In genomic region chr6:41545703-41546474, GRCh38 we compare ENCODE assay signal across 8 cellular contexts. TPM values are rescaled to one million over a fixed set of nuclear protein-coding genes. Genes with fewer than 3 reads are reported as not detected.
DNase-seq lines count a peak whose midpoint lies in the region; ATAC-seq, FAIRE-seq and TF ChIP-seq lines count a peak whose summit lies in the region.

Gene FOXP4, plus strand, starts transcription at chr6:41546381. Its CDS starts 19,380 bp downstream, at chr6:41565761.

- peak within 1 kb of the TSS; percentile 56 for H3K27ac ChIP-seq in keratinocyte (ENCODE audit: control insufficient read depth, insufficient read depth, low read length)

- H3K4me1 ChIP-seq in keratinocyte (ENCODE audit: control insufficient read depth, extremely low read depth, insufficient read depth, low read length): peaks cover 16% of the 10 kb centered on the region

- H3K4me3 ChIP-seq in AG09309 (ENCODE audit: control insufficient read depth, low read depth, low read length): peak within 1 kb of the TSS; percentile 59
- peak within 1 kb of the TSS; percentile 67 to 91 (median 88) for H3K4me3 ChIP-seq in keratinocyte (ENCODE audit: control insufficient read depth in 2 of 3, extremely low read depth in 1 of 3, insufficient read depth in 2 of 3, low read depth in 1 of 3, low read length in 3 of 3)

- H4K20me1 ChIP-seq in keratinocyte (ENCODE audit: control insufficient read depth, extremely low read depth, insufficient read depth, low read length): peaks cover 9% of the 10 kb centered on the region

- H3K79me2 ChIP-seq in keratinocyte (ENCODE audit: control insufficient read depth, insufficient read depth, low read length): peaks cover 20% of the 10 kb centered on the region

- H2AFZ ChIP-seq in keratinocyte (ENCODE audit: control insufficient read depth, low read length): peak within 1 kb of the TSS; percentile 93

- H3K9me1 ChIP-seq in keratinocyte (ENCODE audit: control insufficient read depth, extremely low read depth, insufficient read depth, low read length): no peaks in the 10 kb centered on the region

- TF ChIP-seq CTCF in AG09309 (IDR thresholded peaks at IDR 0.05; ENCODE audit: control insufficient read depth, insufficient read depth, low read depth, low read length, missing control alignments) (peak; percentile 2), keratinocyte (optimal IDR thresholded peaks at IDR 0.05 in 1 of 3, IDR thresholded peaks at IDR 0.05 in 1 of 3, conservative IDR thresholded peaks at IDR 0.05 in 1 of 3; ENCODE audit: extremely low read depth in 1 of 3, insufficient read depth in 2 of 3, low read length in 3 of 3) (no peak)

- no peaks in the 10 kb centered on the region for H3K9me3 ChIP-seq in keratinocyte (ENCODE audit: control insufficient read depth, low read depth, low read length)

- peak; percentile 76 for ATAC-seq in GM19023 (IDR thresholded peaks at IDR 0.05; ENCODE audit: unreplicated experiment)
- ATAC-seq in HG03196 (IDR thresholded peaks at IDR 0.05; ENCODE audit: unreplicated experiment): peak; percentile 60

- H3K36me3 ChIP-seq in keratinocyte (ENCODE audit: control insufficient read depth in 2 of 2, extremely low read depth in 1 of 2, insufficient read depth in 2 of 2, low read length in 2 of 2): peaks cover 0 to 2% of the 10 kb centered on the region in 2 experiments

- H3K4me2 ChIP-seq in keratinocyte (ENCODE audit: control insufficient read depth, extremely low read depth, insufficient read depth, low read depth, low read length): peak within 1 kb of the TSS; percentile 92

- dilution Hi-C loops in keratinocyte (cut with MboI; ENCODE audit: extremely low pct_ligation_motif_present, low sequenced_read_pairs): no loop called here

- FAIRE-seq in keratinocyte (lab: Jason Lieb, UNC): no peak

- H3K9ac ChIP-seq in keratinocyte (ENCODE audit: control insufficient read depth, extremely low read depth, insufficient read depth, low read length): peak within 1 kb of the TSS; percentile 80

- H3K27me3 ChIP-seq in keratinocyte (ENCODE audit: control insufficient read depth, extremely low read depth, insufficient read depth, low read length): no peaks in the 10 kb centered on the region

- peak; percentile 83 for DNase-seq in AG09309 (ENCODE audit: low read depth)
- DNase-seq in NCI-H226: peak; percentile 91
- peak; percentile 62 for DNase-seq in activated CD4-positive, CD25-positive, alpha-beta regulatory T cell treated with anti-CD3 and anti-CD28 coated beads, Interleukin-2, amount 50 U/mL, for 16 hours (ENCODE audit: low read depth, low spot score)
- DNase-seq in central memory CD4-positive, alpha-beta T cell: peak; percentile 76
- DNase-seq in keratinocyte (ENCODE audit: low read depth, low spot score): peak; percentile 30
- peak; percentile 69 to 82 (median 81) for DNase-seq in stimulated activated CD4-positive, alpha-beta T cell treated with anti-CD3 and anti-CD28 coated beads, Interleukin-12 subunit alpha, Interleukin-12 subunit beta, amount 100 ng/mL, for 48 hours (ENCODE audit: low read depth in 2 of 3, low spot score in 1 of 3)

RNA-seq across cellular contexts. Expression of gene FOXP4, which starts in this region (rescaled TPM):
- polyA plus RNA-seq in keratinocyte: 0.93 to 4.3 TPM (median 1.1 TPM) in 3 replicates
- polyA plus RNA-seq in keratinocyte (2011; ENCODE audit: low read depth): 1.7 TPM
- polyA plus RNA-seq in keratinocyte (2011; cell fraction: cytosol; rRNA removed): 2.0 and 5.2 TPM in 2 replicates
- 5.1 and 7.1 TPM in 2 replicates for polyA plus RNA-seq in keratinocyte (2011; cell fraction: nucleus; rRNA removed)
- 6.1 and 13.3 TPM in 2 replicates for polyA plus RNA-seq in keratinocyte (2012; ENCODE audit: low replicate concordance)
- polyA minus RNA-seq in keratinocyte: 1.9 to 12.7 TPM (median 2.2 TPM) in 3 replicates
- polyA minus RNA-seq in keratinocyte (2011; cell fraction: cytosol; rRNA and poly(A)+ RNA removed): 13.4 TPM
- 4.2 and 4.9 TPM in 2 replicates for polyA minus RNA-seq in keratinocyte (2011; cell fraction: nucleus; rRNA and poly(A)+ RNA removed)

Comparison
In these comparisons a context has a peak if more than half of its experiments do, and no peak if none do; other contexts are left out.
1. Peak in every context shown above with its lines: DNase-seq, ATAC-seq, H3K4me3 ChIP-seq and H3K27ac ChIP-seq.
2. DNase-seq: peak in every context shown above with its lines; median percentile 91 in NCI-H226; 83 in AG09309; 81 in stimulated activated CD4-positive, alpha-beta T cell treated with anti-CD3 and anti-CD28 coated beads, Interleukin-12 subunit alpha, Interleukin-12 subunit beta, amount 100 ng/mL, for 48 hours; 76 in central memory CD4-positive, alpha-beta T cell; 62 in activated CD4-positive, CD25-positive, alpha-beta regulatory T cell treated with anti-CD3 and anti-CD28 coated beads, Interleukin-2, amount 50 U/mL, for 16 hours; 30 in keratinocyte.